8 cellular contexts compared by ENCODE assay signal in genomic region chr16:30658731-30659506, GRCh38. TPM values are rescaled to one million over a fixed set of nuclear protein-coding genes. Genes with fewer than 3 reads are reported as not detected.
A peak's percentile ranks its signal among the peaks of the same experiment; 100 is the strongest.
DNase-seq lines count a peak whose midpoint lies in the region; ATAC-seq and TF ChIP-seq lines count a peak whose summit lies in the region.

No MANE protein-coding gene starts in this region.

- H3K4me3 ChIP-seq in endocrine pancreas (ENCODE audit: control insufficient read depth, insufficient read depth, low read length), result peak overlapping the region; percentile 35

- H3K36me3 Mint-ChIP-seq in T-helper 2 cell treated with Interferon-gamma antibody and Interleukin-4, amounts not matched to agents 5 μg/mL and 100 μg/mL, for 36 hours (ENCODE audit: low read depth), result peaks cover 62% of the 10 kb centered on the region

- H3K9ac ChIP-seq in endocrine pancreas (ENCODE audit: control insufficient read depth, insufficient read depth, low read length), result peak overlapping the region; percentile 100

- no peaks in the 10 kb centered on the region for H3K4me1 ChIP-seq in endocrine pancreas (ENCODE audit: control insufficient read depth, insufficient read depth, low read length)

- peak; percentile 33 for TF ChIP-seq CTCF in GM13977 (IDR thresholded peaks at IDR 0.05; ENCODE audit: extremely low read depth, insufficient read depth, missing control alignments)

- H3K9me3 Mint-ChIP-seq in T-helper 2 cell treated with Interferon-gamma antibody and Interleukin-4, amounts not matched to agents 5 μg/mL and 100 μg/mL, for 36 hours, result no peaks in the 10 kb centered on the region

- no peaks in the 10 kb centered on the region for H3K36me3 ChIP-seq in endocrine pancreas (ENCODE audit: control insufficient read depth, insufficient read depth, low read length)

- peak overlapping the region; percentile 98 for H3K4me3 Mint-ChIP-seq in T-helper 2 cell treated with Interferon-gamma antibody and Interleukin-4, amounts not matched to agents 5 μg/mL and 100 μg/mL, for 36 hours

- H3K27me3 ChIP-seq in endocrine pancreas (ENCODE audit: control insufficient read depth, insufficient read depth, low read length), result no peaks in the 10 kb centered on the region

- ATAC-seq in HG02885 (IDR thresholded peaks at IDR 0.05; ENCODE audit: poor library complexity, unreplicated experiment), result peak; percentile 24

- H3K9me3 ChIP-seq in endocrine pancreas (ENCODE audit: control insufficient read depth, low read length), result no peaks in the 10 kb centered on the region

- in situ Hi-C loops in GM13977 (cut with MboI; ENCODE audit: low pct_unique_long_range_greater_than_20kb, low sequenced_read_pairs, unreplicated experiment), result no loop called here

- no peaks in the 10 kb centered on the region for H3K27me3 Mint-ChIP-seq in T-helper 2 cell treated with Interferon-gamma antibody and Interleukin-4, amounts not matched to agents 5 μg/mL and 100 μg/mL, for 36 hours (ENCODE audit: low read depth)

- peaks cover 35% of the 10 kb centered on the region for H3K4me1 Mint-ChIP-seq in T-helper 2 cell treated with Interferon-gamma antibody and Interleukin-4, amounts not matched to agents 5 μg/mL and 100 μg/mL, for 36 hours (ENCODE audit: low read depth)

- DNase-seq in AG20443 (ENCODE audit: low spot score) (peak; percentile 90), GM13977 (ENCODE audit: low spot score) (peak; percentile 91), NCI-H1436 treated with DMSO at 0.1 percent for 48 hours (lab: John Stamatoyannopoulos, UW) (peak; percentile 87), lung microvascular endothelial cell (ENCODE audit: low read depth in 2 of 2) (peak; percentile 69 to 98), stromal cell of bone marrow (ENCODE audit: low read depth) (peak; percentile 94)
- DNase-seq in T-helper 2 cell treated with Interferon-gamma antibody and Interleukin-4, amounts not matched to agents 5 μg/mL and 100 μg/mL, for 36 hours (ENCODE audit: low spot score), result no peak

- H3K27ac Mint-ChIP-seq in T-helper 2 cell treated with Interferon-gamma antibody and Interleukin-4, amounts not matched to agents 5 μg/mL and 100 μg/mL, for 36 hours, result peak overlapping the region; percentile 100

RNA-seq across cellular contexts. Expression of gene FBRS, which starts 0.7 kb away (rescaled TPM):
- 7.8 and 13.3 TPM in 2 replicates for total RNA-seq in lung microvascular endothelial cell

RNA-seq across cellular contexts. Expression of gene PRR14, which starts 8.2 kb away (rescaled TPM):
- 4.1 and 4.4 TPM in 2 replicates for total RNA-seq in lung microvascular endothelial cell

RNA-seq across cellular contexts. Expression of gene SRCAP, which starts 40.1 kb away (rescaled TPM):
- 16.6 and 24.8 TPM in 2 replicates for total RNA-seq in lung microvascular endothelial cell

RNA-seq across cellular contexts. Expression of gene ZNF689, which starts 48.7 kb away (rescaled TPM):
- 3.1 and 4.0 TPM in 2 replicates for total RNA-seq in lung microvascular endothelial cell
